ENCODE assay signal across 16 cellular contexts in the genomic region with DNA sequence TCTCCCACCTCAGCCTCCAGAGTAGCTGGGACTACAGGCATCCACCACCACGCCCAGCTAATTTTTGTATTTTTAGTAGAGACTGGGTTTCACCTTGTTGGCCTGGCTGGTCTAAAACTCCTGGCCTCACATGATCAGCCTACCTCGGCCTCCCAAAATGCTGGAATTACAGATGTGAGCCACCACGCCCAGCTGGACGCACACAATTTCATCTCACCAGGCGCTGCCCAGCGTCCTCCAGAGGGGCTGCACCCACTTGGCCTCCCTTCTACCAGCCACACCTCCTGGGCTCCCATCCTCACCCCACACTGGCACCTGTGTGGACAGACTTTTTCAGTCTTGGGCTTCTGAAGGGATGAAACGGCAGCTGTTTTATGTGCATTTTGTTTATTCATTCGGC.
"Had no signal": no experiment of that assay in that cellular context is flagged by ENCODE, and none has a peak within 500 bp of the region (broad histone marks: within the 10 kb centered on the region; RNA-seq: fewer than 3 reads in every experiment).

No MANE protein-coding gene starts in this region.

- H3K36me3 ChIP-seq: left lung, ovary, tibial nerve, vagina, WERI-Rb-1 had no signal

- H3K9me3 Mint-ChIP-seq: activated T-helper 2 cell treated with anti-CD3 and anti-CD28 coated beads, Interferon-gamma antibody, Interleukin-2, Interleukin-4, amounts not matched to agents 10 μg/mL and 5 μg/mL and 100 μg/mL, durations not matched to agents 14 hours and 24 hours and 36 hours had no signal

- H3K4me3 Mint-ChIP-seq: activated CD8-positive, alpha-beta memory T cell treated with anti-CD3 and anti-CD28 coated beads, Interleukin-2, amount 10 ng/mL, durations not matched to agents 7 days and 5 days; activated naive CD8-positive, alpha-beta T cell had no signal

- H3K27me3 ChIP-seq: body of pancreas, left lung, ovary, vagina had no signal

- H3K9me3 ChIP-seq: body of pancreas, left lung, ovary, tibial nerve, vagina had no signal

- ATAC-seq: activated CD8-positive, alpha-beta memory T cell treated with anti-CD3 and anti-CD28 coated beads, Interleukin-2, amount 10 ng/mL, durations not matched to agents 7 days and 5 days; body of pancreas; left lung had no signal

- H3K27me3 Mint-ChIP-seq: activated CD8-positive, alpha-beta memory T cell treated with anti-CD3 and anti-CD28 coated beads, Interleukin-2, amount 10 ng/mL, durations not matched to agents 7 days and 5 days; activated naive CD8-positive, alpha-beta T cell had no signal

- H3K36me3 Mint-ChIP-seq: activated naive CD8-positive, alpha-beta T cell had no signal

- H3K4me3 ChIP-seq: body of pancreas, left lung, ovary, SK-N-MC, tibial nerve, vagina had no signal

- H3K27ac ChIP-seq: body of pancreas, left lung, ovary, SK-N-MC, tibial nerve, vagina, WERI-Rb-1 had no signal

- H3K27ac Mint-ChIP-seq: activated CD8-positive, alpha-beta memory T cell treated with anti-CD3 and anti-CD28 coated beads, Interleukin-2, amount 10 ng/mL, durations not matched to agents 7 days and 5 days; activated naive CD8-positive, alpha-beta T cell; activated T-helper 2 cell treated with anti-CD3 and anti-CD28 coated beads, Interferon-gamma antibody, Interleukin-2, Interleukin-4, amounts not matched to agents 10 μg/mL and 5 μg/mL and 100 μg/mL, durations not matched to agents 14 hours and 24 hours and 36 hours had no signal

- DNase-seq: activated CD4-positive, alpha-beta T cell treated with anti-CD3 and anti-CD28 coated beads, Interleukin-2, amount 50 U/mL, for 4 hours; activated CD8-positive, alpha-beta memory T cell treated with anti-CD3 and anti-CD28 coated beads, Interleukin-2, amount 10 ng/mL, durations not matched to agents 7 days and 5 days; amygdala; caudate nucleus; erythroblast; left lung; mammary epithelial cell; ovary; stimulated activated naive CD4-positive, alpha-beta T cell treated with Interleukin-2 at 50 U/mL for 16 hours; WERI-Rb-1 had no signal
